Comparison of ENCODE assay signal across 8 cellular contexts in the genomic region with DNA sequence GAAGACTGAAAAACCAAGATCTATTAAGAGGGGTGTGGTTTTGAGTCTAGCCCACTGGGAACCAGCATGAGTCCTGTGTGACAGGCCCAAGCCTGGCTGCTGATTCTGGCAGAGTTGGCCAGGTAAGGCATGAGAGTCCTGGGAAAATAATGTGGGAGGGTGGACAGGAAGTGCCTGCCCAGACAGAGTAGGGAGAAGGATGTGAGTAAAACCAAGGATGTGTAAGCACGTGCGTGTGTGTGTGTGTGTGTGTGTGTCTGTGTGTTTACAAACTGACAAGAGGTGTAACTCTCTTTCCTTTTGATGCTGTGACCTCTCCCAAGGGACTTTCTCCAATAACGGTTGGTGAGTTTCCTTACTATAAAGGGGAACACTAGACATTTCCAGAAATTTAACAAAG. TPM values are rescaled to one million over a fixed set of nuclear protein-coding genes. Genes with fewer than 3 reads are reported as not detected.
DNase-seq lines count a peak whose midpoint lies in the region; ATAC-seq and TF ChIP-seq lines count a peak whose summit lies in the region.
"Had no signal": no experiment of that assay in that cellular context is flagged by ENCODE, and none has a peak within 500 bp of the region (broad histone marks: within the 10 kb centered on the region; RNA-seq: fewer than 3 reads in every experiment).

No MANE protein-coding gene starts in this region.

- H3K27me3 ChIP-seq in gastrocnemius medialis = no peaks in the 10 kb centered on the region

- in situ Hi-C loops in gastrocnemius medialis (cut with MboI; ENCODE audit: low sequenced_read_pairs in 4 of 4) = loop anchor here (5.0 to 25.0 kb wide), 5 partner anchors 131 to 366 kb away; a partner anchor contains a TSS

- H3K4me1 ChIP-seq in gastrocnemius medialis = peaks cover 31 to 35% of the 10 kb centered on the region in 2 donors

- H3K9me3 ChIP-seq in gastrocnemius medialis = no peaks in the 10 kb centered on the region

- TF ChIP-seq CTCF in RWPE1 (conservative IDR thresholded peaks at IDR 0.05; ENCODE audit: low read depth) (no peak), fibroblast of the aortic adventitia (IDR thresholded peaks at IDR 0.05; ENCODE audit: insufficient read depth, low read length) (no peak), gastrocnemius medialis (IDR thresholded peaks at IDR 0.05 in 4 of 5, conservative IDR thresholded peaks at IDR 0.05 in 1 of 5) (no peak)

- no peak for ATAC-seq in gastrocnemius medialis
- no peak for ATAC-seq in stimulated activated memory B cell treated with anti-CD40 and anti-IgM and Interleukin-4, amounts not matched to agents 10 μg/mL and 1 μg/mL and 100 μg/mL, for 72 hours

- POLR2A ChIA-PET in RWPE1 (lab: Yijun Ruan, JAX; ENCODE audit: low non-redundant PET) = no interaction called here

- peaks cover 6% of the 10 kb centered on the region for H3K4me1 Mint-ChIP-seq in stimulated activated memory B cell treated with anti-CD40 and anti-IgM and Interleukin-4, amounts not matched to agents 10 μg/mL and 1 μg/mL and 100 μg/mL, for 72 hours

- CTCF ChIA-PET in RWPE1 (lab: Yijun Ruan, JAX) = interaction anchor here (0.6 kb wide), 2 partner anchors 118 to 283 kb away, joined by 3 to 4 read pairs; no protein-coding TSS in a partner anchor

- H3K27me3 Mint-ChIP-seq in stimulated activated memory B cell treated with anti-CD40 and anti-IgM and Interleukin-4, amounts not matched to agents 10 μg/mL and 1 μg/mL and 100 μg/mL, for 72 hours = no peaks in the 10 kb centered on the region

- H3K4me3 ChIP-seq in fibroblast of the aortic adventitia (ENCODE audit: low read depth, low read length) (no peak overlapping the region), gastrocnemius medialis (no peak overlapping the region)

- no peak overlapping the region for H3K27ac Mint-ChIP-seq in stimulated activated memory B cell treated with anti-CD40 and anti-IgM and Interleukin-4, amounts not matched to agents 10 μg/mL and 1 μg/mL and 100 μg/mL, for 72 hours

- TF ChIP-seq POLR2A in gastrocnemius medialis (IDR thresholded peaks at IDR 0.05) = no peak

- H3K36me3 Mint-ChIP-seq in stimulated activated memory B cell treated with anti-CD40 and anti-IgM and Interleukin-4, amounts not matched to agents 10 μg/mL and 1 μg/mL and 100 μg/mL, for 72 hours = no peaks in the 10 kb centered on the region

- DNase-seq in HCEC 1CT = peak; percentile 46
- DNase-seq in RWPE1 (ENCODE audit: low spot score) = peak; percentile 62
- peak; percentile 43 for DNase-seq in fibroblast of the aortic adventitia (ENCODE audit: low read depth)
- no peak for DNase-seq in gastrocnemius medialis
- DNase-seq in activated gamma-delta T cell (lab: John Stamatoyannopoulos, UW) = no peak
- no peak for DNase-seq in activated CD4-positive, alpha-beta T cell treated with anti-CD3 and anti-CD28 coated beads, Interleukin-2, amount 50 U/mL, for 48 hours
- DNase-seq: NCI-H1930 had no signal

- no peaks in the 10 kb centered on the region for H3K9me3 Mint-ChIP-seq in stimulated activated memory B cell treated with anti-CD40 and anti-IgM and Interleukin-4, amounts not matched to agents 10 μg/mL and 1 μg/mL and 100 μg/mL, for 72 hours

- H3K36me3 ChIP-seq in gastrocnemius medialis = no peaks in the 10 kb centered on the region

- intact Hi-C loops in gastrocnemius medialis (cut with DNase I; ENCODE audit: low total_unique reads) = loop anchor here (5.0 to 10.0 kb wide), 2 partner anchors 146 to 364 kb away; a partner anchor contains a TSS

- H3K27ac ChIP-seq in RWPE1 (peak overlapping the region; percentile 60), gastrocnemius medialis (peak overlapping the region; percentile 84 to 88 (median 86))

- no peak overlapping the region for H3K4me3 Mint-ChIP-seq in stimulated activated memory B cell treated with anti-CD40 and anti-IgM and Interleukin-4, amounts not matched to agents 10 μg/mL and 1 μg/mL and 100 μg/mL, for 72 hours

RNA-seq across cellular contexts. Expression of a gene that starts 15.6 kb away (rescaled TPM):
- total RNA-seq in fibroblast of the aortic adventitia (ENCODE audit: low replicate concordance) = 24.4 and 24.6 TPM in 2 replicates
- 10 to 100 TPM; 39.0 to 91.1 (median 77.4) TPM for total RNA-seq in gastrocnemius medialis

Comparison
In these comparisons a context has a peak if more than half of its experiments do, and no peak if none do; other contexts are left out.
1. DNase-seq: peak in HCEC 1CT (single experiment), RWPE1 (single experiment) and fibroblast of the aortic adventitia (single experiment); none in gastrocnemius medialis (0 of 2), activated gamma-delta T cell (single experiment) and activated CD4-positive, alpha-beta T cell treated with anti-CD3 and anti-CD28 coated beads, Interleukin-2, amount 50 U/mL, for 48 hours (0 of 2).